Comparison of ENCODE assay signal across 1 cellular context in genomic region chr7:82499546-82499945, GRCh38. TPM values are rescaled to one million over a fixed set of nuclear protein-coding genes. Genes with fewer than 3 reads are reported as not detected.
"Had no signal": no experiment of that assay in that cellular context is flagged by ENCODE, and none has a peak within 500 bp of the region (broad histone marks: within the 10 kb centered on the region; RNA-seq: fewer than 3 reads in every experiment).

No MANE protein-coding gene starts in this region.

RNA-seq across cellular contexts. Expression of gene CACNA2D1, which starts 56.0 kb away (rescaled TPM):
- total RNA-seq: MCF 10A had no signal
